ENCODE assay signal across 8 cellular contexts in genomic region chr6:111711476-111711875, GRCh38.
DNase-seq lines count a peak whose midpoint lies in the region; ATAC-seq and TF ChIP-seq lines count a peak whose summit lies in the region.

No MANE protein-coding gene starts in this region.

- no peaks in the 10 kb centered on the region for H3K27me3 Mint-ChIP-seq in T-helper 17 cell

- H2AFZ ChIP-seq in SK-N-SH (ENCODE audit: low read depth) = no peak overlapping the region

- no peak overlapping the region for H3K4me2 ChIP-seq in SK-N-SH

- no peak for TF ChIP-seq EP300 in SK-N-SH (IDR thresholded peaks at IDR 0.05; ENCODE audit: borderline replicate concordance in 1 of 2, low read depth in 1 of 2, low read length in 1 of 2)
- no peak for TF ChIP-seq EP300 in stomach (IDR thresholded peaks at IDR 0.05)

- peaks cover 5 to 27% of the 10 kb centered on the region in 2 experiments; a peak in 2 of 4 replicates for H3K4me1 ChIP-seq in SK-N-SH (ENCODE audit: control insufficient read depth in 1 of 2, insufficient read depth in 2 of 2, low read depth in 1 of 2, low read length in 1 of 2)
- peaks cover 24 to 53% (median 37%) of the 10 kb centered on the region in 4 donors for H3K4me1 ChIP-seq in stomach

- POLR2A ChIA-PET in SK-N-SH (lab: Yijun Ruan, JAX) = interaction anchor here (0.6 kb wide), 1 partner anchor 1145 kb away, joined by 3 read pairs; no protein-coding TSS in a partner anchor

- H3F3A ChIP-seq in SK-N-SH (replicated peaks; ENCODE audit: insufficient read depth) = no peaks in the 10 kb centered on the region

- H3K4me3 Mint-ChIP-seq in T-helper 17 cell = no peak overlapping the region

- CTCF ChIA-PET in SK-N-SH (lab: Yijun Ruan, JAX) = interaction anchor here (1.0 to 5.7 kb wide), 5 partner anchors 10 to 331 kb away, joined by 3 to 65 read pairs (median 15); no protein-coding TSS in a partner anchor

- TF ChIP-seq CTCF in SK-N-SH (IDR thresholded peaks at IDR 0.05) (no peak), stomach (IDR thresholded peaks at IDR 0.05) (peak in 1 of 7 experiments; percentile 20)

- DNase-seq in SK-N-SH (peak; percentile 59), T-helper 17 cell (no peak), hypothalamus (lab: John Stamatoyannopoulos, UW) (peak in 36 of 51 donors; percentile 9 to 78 (median 49)), stomach (peak; percentile 53), 8988T (no peak), LoVo (ENCODE audit: low spot score) (no peak)

- H3K9ac ChIP-seq in SK-N-SH = no peak overlapping the region

- TF ChIP-seq POLR2A in stomach (IDR thresholded peaks at IDR 0.05) = no peak

- intact Hi-C loops in stomach (cut with DNase I; ENCODE audit: low total_unique reads) = loop anchor here (5.0 to 10.0 kb wide), 2 partner anchors 286 to 323 kb away; no protein-coding TSS in a partner anchor

- no peaks in the 10 kb centered on the region for H3K9me3 ChIP-seq in SK-N-SH
- no peaks in the 10 kb centered on the region for H3K9me3 ChIP-seq in T-helper 17 cell (ENCODE audit: control insufficient read depth, low read length, poor library complexity, severe bottlenecking)
- H3K9me3 ChIP-seq in stomach = no peaks in the 10 kb centered on the region

- H3K4me3 ChIP-seq in SK-N-SH (ENCODE audit: low read depth in 2 of 2, low read length in 1 of 2) (no peak overlapping the region), stomach (no peak overlapping the region)

- peak overlapping the region; percentile 98 for H3K27ac Mint-ChIP-seq in T-helper 17 cell

- no peaks in the 10 kb centered on the region for H3K36me3 Mint-ChIP-seq in T-helper 17 cell (ENCODE audit: low read depth)

- no peaks in the 10 kb centered on the region for H3K27me3 ChIP-seq in SK-N-SH (ENCODE audit: insufficient read depth)
- no peaks in the 10 kb centered on the region for H3K27me3 ChIP-seq in stomach

- no peaks in the 10 kb centered on the region for H3K9me2 ChIP-seq in SK-N-SH

- peaks cover 38% of the 10 kb centered on the region for H3K4me1 Mint-ChIP-seq in T-helper 17 cell

- WGBS in SK-N-SH (ENCODE audit: low lambda C conversion rate) = 82% methylated on average over 7 of the region's 7 CpGs
- WGBS in stomach, 5 donors = 26 to 42% (median 37%) methylated on average over 7 of the region's 7 CpGs

- no peak for TF ChIP-seq RAD21 in SK-N-SH (IDR thresholded peaks at IDR 0.05; ENCODE audit: low read length)

- no peaks in the 10 kb centered on the region for H4K20me1 ChIP-seq in SK-N-SH (ENCODE audit: insufficient read depth)

- no peak for ATAC-seq in SK-N-SH treated with all-trans-retinoic acid at 6 μM for 48 hours
- no peak for ATAC-seq in T-helper 17 cell
- no peak for ATAC-seq in GM18517 (IDR thresholded peaks at IDR 0.05; ENCODE audit: unreplicated experiment)

- peak overlapping the region in 1 of 2 experiments; percentile 39; a peak in 1 of 4 replicates for H3K27ac ChIP-seq in SK-N-SH (ENCODE audit: low read depth in 2 of 2, low read length in 1 of 2)
- peak overlapping the region; percentile 19 to 74 (median 63) for H3K27ac ChIP-seq in stomach

- H3K36me3 ChIP-seq in SK-N-SH (replicated peaks in 1 of 2; ENCODE audit: control insufficient read depth in 1 of 2, insufficient read depth in 2 of 2, low read length in 1 of 2) (peaks cover 0 to 12% of the 10 kb centered on the region in 2 experiments), stomach (peaks cover 5 to 32% (median 18%) of the 10 kb centered on the region in 4 donors)

- no peaks in the 10 kb centered on the region for H3K79me2 ChIP-seq in SK-N-SH (ENCODE audit: insufficient read depth)

TF ChIP-seq in SK-N-SH, 30 proteins besides CTCF, POLR2A, EP300 and RAD21:
- TF ChIP-seq FOSL2 (IDR thresholded peaks at IDR 0.05; ENCODE audit: borderline replicate concordance, low read depth) = no peak
- no peak for TF ChIP-seq TEAD4 (IDR thresholded peaks at IDR 0.05; ENCODE audit: borderline replicate concordance, insufficient read depth)
- TF ChIP-seq SMC3 (IDR thresholded peaks at IDR 0.05; ENCODE audit: low read depth, low read length) = peak; percentile 14; the same call in 1 of the 2 replicates
- TF ChIP-seq TAF1 (IDR thresholded peaks at IDR 0.05; ENCODE audit: borderline replicate concordance, low read depth, low read length) = no peak
- no peak for TF ChIP-seq POLR2AphosphoS5 (IDR thresholded peaks at IDR 0.05; ENCODE audit: low read depth, low read length)

TF ChIP-seq in SK-N-SH treated with all-trans-retinoic acid at 6 μM for 48 hours, 23 proteins besides CTCF, POLR2A, EP300 and RAD21:
- TF ChIP-seq ZNF8 (CRISPR knock-in tag; IDR thresholded peaks at IDR 0.05) (no peak), BACH2 (CRISPR knock-in tag; IDR thresholded peaks at IDR 0.05; ENCODE audit: borderline replicate concordance) (no peak), SNAI2 (CRISPR knock-in tag; IDR thresholded peaks at IDR 0.05) (no peak), ZNF565 (CRISPR knock-in tag; conservative IDR thresholded peaks at IDR 0.05; ENCODE audit: low read depth) (no peak), ARNTL (CRISPR knock-in tag; IDR thresholded peaks at IDR 0.05; ENCODE audit: borderline replicate concordance, low read depth) (no peak), CSRNP3 (CRISPR knock-in tag; IDR thresholded peaks at IDR 0.05) (no peak), TOX (CRISPR knock-in tag; IDR thresholded peaks at IDR 0.05; ENCODE audit: borderline replicate concordance) (no peak)

Comparison
In these comparisons a context has a peak if more than half of its experiments do, and no peak if none do; other contexts are left out.
1. DNase-seq: peak in SK-N-SH (single experiment), hypothalamus (36 of 51) and stomach (single experiment); none in T-helper 17 cell (0 of 3), 8988T (single experiment) and LoVo (single experiment).